29 cellular contexts compared by ENCODE assay signal in the genomic region with DNA sequence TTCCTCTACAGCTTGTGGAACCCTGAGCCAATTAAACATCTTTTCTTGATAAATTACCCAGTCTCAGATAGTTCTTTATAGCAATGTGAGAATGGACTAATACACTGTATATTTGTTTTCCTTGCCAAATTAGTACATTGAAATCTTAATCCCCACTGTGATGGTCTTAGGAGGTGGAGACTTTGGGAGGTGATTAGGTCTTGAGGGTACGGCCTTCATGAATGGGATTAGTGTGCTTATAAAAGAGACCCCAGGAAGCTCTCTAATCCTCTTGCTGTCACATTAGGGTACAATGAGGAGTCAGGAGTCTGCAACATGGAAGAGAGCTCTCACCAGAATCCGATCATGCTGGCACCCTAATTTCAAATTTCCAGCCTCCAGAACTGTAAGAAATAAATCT.
"Had no signal": no experiment of that assay in that cellular context is flagged by ENCODE, and none has a peak within 500 bp of the region (broad histone marks: within the 10 kb centered on the region; RNA-seq: fewer than 3 reads in every experiment).

No MANE protein-coding gene starts in this region.

- H3K9me3 Mint-ChIP-seq: activated CD4-positive, alpha-beta memory T cell treated with anti-CD3 and anti-CD28 coated beads, Interleukin-2, amount 10 ng/mL, durations not matched to agents 7 days and 5 days; activated naive CD4-positive, alpha-beta T cell treated with anti-CD3 and anti-CD28 coated beads for 36 hours; activated T-helper 17 cell treated with anti-CD3 and anti-CD28 coated beads, Interleukin-2, amount 50 U/mL, for 72 hours had no signal

- H3K4me1 ChIP-seq: SJCRH30 had no signal

- H3K4me3 Mint-ChIP-seq: activated CD4-positive, alpha-beta memory T cell treated with anti-CD3 and anti-CD28 coated beads, Interleukin-2, amount 10 ng/mL, durations not matched to agents 7 days and 5 days; activated CD4-positive, alpha-beta T cell treated with anti-CD3 and anti-CD28 coated beads for 36 hours; activated naive CD4-positive, alpha-beta T cell treated with anti-CD3 and anti-CD28 coated beads for 36 hours; activated naive CD8-positive, alpha-beta T cell; activated T-helper 17 cell treated with anti-CD3 and anti-CD28 coated beads, Interleukin-2, amount 50 U/mL, for 72 hours had no signal

- H3K27ac Mint-ChIP-seq: activated CD4-positive, alpha-beta memory T cell treated with anti-CD3 and anti-CD28 coated beads, Interleukin-2, amount 10 ng/mL, durations not matched to agents 7 days and 5 days; activated CD4-positive, alpha-beta T cell treated with anti-CD3 and anti-CD28 coated beads for 36 hours; activated naive CD4-positive, alpha-beta T cell treated with anti-CD3 and anti-CD28 coated beads for 36 hours; activated naive CD8-positive, alpha-beta T cell; activated T-helper 17 cell treated with anti-CD3 and anti-CD28 coated beads, Interleukin-2, amount 50 U/mL, for 72 hours had no signal

- H3K4me2 ChIP-seq: SK-N-SH had no signal

- H3K27me3 ChIP-seq: brain microvascular endothelial cell, cardiac muscle cell, SJCRH30 had no signal

- H3K27ac ChIP-seq: brain microvascular endothelial cell, cardiac muscle cell, SJCRH30, VCaP had no signal

- H3K9me3 ChIP-seq: SJCRH30, SK-N-SH had no signal

- ATAC-seq: activated CD4-positive, alpha-beta T cell treated with anti-CD3 and anti-CD28 coated beads for 36 hours; activated T-helper 17 cell treated with anti-CD3 and anti-CD28 coated beads, Interleukin-2, amount 50 U/mL, for 72 hours; Panc1; Right ventricle myocardium inferior had no signal

- H3K36me3 Mint-ChIP-seq: activated naive CD8-positive, alpha-beta T cell had no signal

- H3K9ac ChIP-seq: SK-N-SH had no signal

- DNase-seq: activated CD4-positive, alpha-beta memory T cell treated with anti-CD3 and anti-CD28 coated beads, Interleukin-2, amount 10 ng/mL, durations not matched to agents 7 days and 5 days; activated CD4-positive, alpha-beta T cell treated with anti-CD3 and anti-CD28 coated beads for 36 hours; activated CD4-positive, alpha-beta T cell treated with anti-CD3 and anti-CD28 coated beads, Interleukin-2, amount 50 U/mL, for 1 hour; activated gamma-delta T cell; activated naive CD4-positive, alpha-beta T cell treated with anti-CD3 and anti-CD28 coated beads for 36 hours; activated T-cell treated with anti-CD3 and anti-CD28 coated beads for 4 hours; activated T-cell treated with anti-CD3 and anti-CD28 coated beads, Interleukin-2, amount 50 U/mL, for 48 hours; amygdala; brain microvascular endothelial cell; KG1; NCI-H1048; NCI-H146; NCI-H187 treated with DMSO at 0.1 percent for 48 hours; NCI-H2171; NCI-H2227 treated with DMSO at 0.1 percent for 48 hours; NCI-H446 treated with DMSO at 0.1 percent for 48 hours; NCI-H524 treated with DMSO at 0.1 percent for 48 hours; NCI-H748 treated with DMSO at 0.1 percent for 48 hours; OCI-M1; RPMI8226; SJCRH30; SK-N-SH; T-helper 1 cell had no signal

- H3K9me2 ChIP-seq: SK-N-SH had no signal

- H3K4me1 Mint-ChIP-seq: activated CD4-positive, alpha-beta memory T cell treated with anti-CD3 and anti-CD28 coated beads, Interleukin-2, amount 10 ng/mL, durations not matched to agents 7 days and 5 days; activated CD4-positive, alpha-beta T cell treated with anti-CD3 and anti-CD28 coated beads for 36 hours; activated T-helper 17 cell treated with anti-CD3 and anti-CD28 coated beads, Interleukin-2, amount 50 U/mL, for 72 hours had no signal

- H3K36me3 ChIP-seq: brain microvascular endothelial cell, cardiac muscle cell, SJCRH30 had no signal

- H3K27me3 Mint-ChIP-seq: activated CD4-positive, alpha-beta T cell treated with anti-CD3 and anti-CD28 coated beads for 36 hours; activated naive CD8-positive, alpha-beta T cell had no signal

- H3K4me3 ChIP-seq: cardiac muscle cell, SJCRH30 had no signal
